Comparison of ENCODE assay signal across 28 cellular contexts in the genomic region with DNA sequence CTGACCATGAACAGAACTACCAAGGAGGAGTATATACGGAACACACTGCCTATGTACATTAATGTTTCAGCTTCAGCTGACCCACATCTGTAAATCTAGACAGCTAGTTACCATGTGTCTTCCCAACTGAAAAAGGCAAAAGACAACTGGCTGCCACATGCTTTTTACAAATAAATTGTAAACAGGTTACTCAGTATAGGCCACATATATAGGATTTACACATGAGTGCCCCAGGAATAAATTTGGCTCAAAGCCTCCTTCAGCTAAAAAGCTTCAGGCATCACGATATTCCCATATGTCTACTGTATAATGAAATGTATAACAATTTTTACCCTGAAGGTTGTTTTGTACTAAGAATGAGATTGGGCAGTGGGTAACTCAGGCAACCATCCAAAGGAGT.
"Had no signal": no experiment of that assay in that cellular context is flagged by ENCODE, and none has a peak within 500 bp of the region (broad histone marks: within the 10 kb centered on the region; RNA-seq: fewer than 3 reads in every experiment).

No MANE protein-coding gene starts in this region.

- ATAC-seq: activated CD8-positive, alpha-beta T cell treated with anti-CD3 and anti-CD28 coated beads for 36 hours; activated T-cell treated with anti-CD3 and anti-CD28 coated beads, Interleukin-2, amount 50 U/mL, for 72 hours; activated T-helper 17 cell treated with anti-CD3 and anti-CD28 coated beads, Interleukin-2, amount 50 U/mL, for 72 hours had no signal

- H3K27me3 ChIP-seq: brain microvascular endothelial cell, SJSA1 had no signal

- H3K4me1 ChIP-seq: SJSA1 had no signal

- H3K4me3 ChIP-seq: SJSA1 had no signal

- H3K9ac ChIP-seq: SK-N-SH had no signal

- H3K9me3 ChIP-seq: SJSA1, SK-N-SH had no signal

- FAIRE-seq: TTC549 had no signal

- DNase-seq: activated CD4-positive, alpha-beta T cell treated with anti-CD3 and anti-CD28 coated beads, Interleukin-2, amount 10 ng/mL, durations not matched to agents 24 days and 14 days; activated CD4-positive, alpha-beta T cell treated with anti-CD3 and anti-CD28 coated beads, Interleukin-2, amount 50 U/mL, for 4 hours; activated CD8-positive, alpha-beta T cell treated with anti-CD3 and anti-CD28 coated beads for 36 hours; activated effector memory CD4-positive, alpha-beta T cell treated with anti-CD3 and anti-CD28 coated beads, Interleukin-2, amount 50 U/mL, for 16 hours; activated naive CD4-positive, alpha-beta T cell; activated naive CD4-positive, alpha-beta T cell treated with anti-CD3 and anti-CD28 coated beads, Interleukin-2, amount 50 U/mL, for 16 hours; activated naive CD8-positive, alpha-beta T cell treated with anti-CD3 and anti-CD28 coated beads for 36 hours; activated T-cell treated with anti-CD3 and anti-CD28 coated beads, Interleukin-2, amount 50 U/mL, for 1 hour; activated T-cell treated with anti-CD3 and anti-CD28 coated beads, Interleukin-2, amount 50 U/mL, for 72 hours; amniotic stem cell; aorta; brain microvascular endothelial cell; central memory CD4-positive, alpha-beta T cell; NCI-H1092 treated with DMSO at 0.1 percent for 48 hours; NCI-H1417; NCI-H146; NCI-H1930; NCI-H2081 treated with DMSO at 0.1 percent for 48 hours; NCI-H226; NCI-H526; NCI-H748 treated with DMSO at 0.1 percent for 48 hours; NK-92 treated with Interleukin-12 subunit alpha and Interleukin-12 subunit beta, amount 100 ng/mL, for 24 hours; RPMI8226; SHP77 treated with DMSO at 0.1 percent for 48 hours; SK-N-SH had no signal

- H3K27ac ChIP-seq: brain microvascular endothelial cell, SJSA1 had no signal

- H3K4me2 ChIP-seq: SK-N-SH had no signal

- H3K36me3 ChIP-seq: brain microvascular endothelial cell, SJSA1 had no signal
